ENCODE assay signal across 9 cellular contexts in the genomic region with DNA sequence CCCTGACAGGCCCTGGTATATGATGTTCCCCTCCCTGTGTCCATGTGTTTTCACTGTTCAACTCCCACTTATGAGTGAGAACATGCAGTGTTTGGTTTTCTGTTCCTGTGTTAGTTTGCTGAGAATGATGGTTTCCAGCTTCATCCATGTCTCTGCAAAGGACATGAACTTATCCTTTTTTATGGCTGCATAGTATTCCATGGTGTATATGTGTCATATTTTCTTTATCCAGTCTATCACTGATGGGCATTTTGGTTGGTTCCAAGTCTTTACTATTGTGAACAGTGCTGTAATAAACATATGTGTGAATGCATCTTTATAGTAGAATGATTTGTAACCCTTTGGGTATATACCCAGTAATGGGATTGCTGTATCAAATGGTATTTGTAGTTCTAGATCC. TPM values are rescaled to one million over a fixed set of nuclear protein-coding genes. Genes with fewer than 3 reads are reported as not detected.
"Had no signal": no experiment of that assay in that cellular context is flagged by ENCODE, and none has a peak within 500 bp of the region (broad histone marks: within the 10 kb centered on the region; RNA-seq: fewer than 3 reads in every experiment).

No MANE protein-coding gene starts in this region.

RNA-seq across cellular contexts. Expression of a gene that starts 45.9 kb away (rescaled TPM):
- total RNA-seq: activated naive CD4-positive, alpha-beta T cell treated with anti-CD3 and anti-CD28 coated beads for 36 hours; activated naive CD4-positive, alpha-beta T cell treated with anti-CD3 and anti-CD28 coated beads, Interleukin-2, amount 50 U/mL, for 72 hours; activated naive CD8-positive, alpha-beta T cell treated with anti-CD3 and anti-CD28 coated beads for 36 hours; activated naive CD8-positive, alpha-beta T cell treated with anti-CD3 and anti-CD28 coated beads, Interleukin-2, amount 10 ng/mL, durations not matched to agents 7 days and 5 days; activated T-cell treated with anti-CD3 and anti-CD28 coated beads, Interleukin-2, amount 50 U/mL, for 72 hours; activated T-helper 1 cell treated with anti-CD3 and anti-CD28 coated beads, Interleukin-12 subunit alpha, Interleukin-12 subunit beta, Interleukin-2, Interleukin-4 antibody, amounts not matched to agents 30 ng/mL and 10 ng/mL and 1 ng/mL, durations not matched to agents 14 hours and 24 hours and 36 hours; activated T-helper 2 cell treated with anti-CD3 and anti-CD28 coated beads, Interferon-gamma antibody, Interleukin-2, Interleukin-4, amounts not matched to agents 10 μg/mL and 5 μg/mL and 100 μg/mL, durations not matched to agents 14 hours and 24 hours and 36 hours; bronchial epithelial cell; cardiac muscle cell had no signal
- polyA plus RNA-seq: cardiac muscle cell had no signal
